1 cellular context compared by ENCODE assay signal in the genomic region with DNA sequence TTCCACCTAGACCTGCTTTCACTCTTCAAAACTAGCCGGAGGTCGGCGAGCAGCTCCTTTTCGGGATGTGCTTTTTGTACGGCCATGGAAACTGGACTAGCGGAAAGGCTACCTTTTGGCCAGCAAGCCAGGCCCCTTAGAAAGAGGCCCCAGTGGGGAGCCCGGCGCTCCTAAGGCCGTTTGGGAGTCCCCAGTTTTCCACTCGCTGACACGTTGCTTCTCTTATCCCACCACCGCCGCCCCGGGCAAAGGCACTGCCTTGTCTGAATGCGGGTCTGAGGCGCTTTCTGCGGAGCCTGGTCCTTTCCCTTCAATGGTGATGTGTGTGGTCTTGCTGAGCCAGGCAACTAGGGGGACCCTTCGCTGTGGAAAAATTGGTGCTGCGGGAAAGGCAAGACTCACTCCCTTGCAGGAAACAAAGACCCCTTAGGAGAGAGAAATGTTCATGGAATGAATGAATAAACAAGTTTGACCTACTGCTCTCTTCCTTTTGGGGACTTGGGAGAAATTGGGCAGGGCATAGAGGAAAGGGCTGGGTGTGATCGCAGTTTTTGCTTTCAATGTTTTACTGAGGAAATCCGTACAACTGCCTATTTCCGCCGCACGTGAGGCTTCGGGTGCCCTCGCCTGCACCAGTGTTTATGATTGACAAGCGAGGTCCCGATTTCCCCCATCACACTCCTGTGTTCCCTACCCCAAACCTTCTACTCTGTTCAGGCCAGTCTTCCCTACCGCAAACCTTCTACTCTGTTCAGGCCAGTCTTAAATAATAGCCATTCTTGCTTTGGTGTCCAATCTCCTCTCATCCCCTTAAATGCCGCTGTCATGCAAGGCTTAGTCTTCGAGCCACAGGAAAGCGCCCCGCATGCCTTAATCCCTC.
TF ChIP-seq lines count a peak whose summit lies in the region.

No MANE protein-coding gene starts in this region.

TF ChIP-seq in GM12878, 131 proteins besides CTCF, POLR2A, EP300 and RAD21 (continued from another document):
- TF ChIP-seq EED (IDR thresholded peaks at IDR 0.05; ENCODE audit: low read depth): peak; percentile 37; the same call in 1 of the 2 replicates
- peak; percentile 42 for TF ChIP-seq IKZF1 (conservative IDR thresholded peaks at IDR 0.05)
- TF ChIP-seq RUNX3 (IDR thresholded peaks at IDR 0.05; ENCODE audit: low read length): peak; percentile 9; the same call in 1 of the 2 replicates
- no peak for TF ChIP-seq NFYA (IDR thresholded peaks at IDR 0.05; ENCODE audit: borderline replicate concordance, low read depth, low read length)
- no peak for TF ChIP-seq STAT3 (IDR thresholded peaks at IDR 0.05; ENCODE audit: low read depth, low read length)
- no peak for TF ChIP-seq JUNB (IDR thresholded peaks at IDR 0.05)
- TF ChIP-seq, protein P1, sequence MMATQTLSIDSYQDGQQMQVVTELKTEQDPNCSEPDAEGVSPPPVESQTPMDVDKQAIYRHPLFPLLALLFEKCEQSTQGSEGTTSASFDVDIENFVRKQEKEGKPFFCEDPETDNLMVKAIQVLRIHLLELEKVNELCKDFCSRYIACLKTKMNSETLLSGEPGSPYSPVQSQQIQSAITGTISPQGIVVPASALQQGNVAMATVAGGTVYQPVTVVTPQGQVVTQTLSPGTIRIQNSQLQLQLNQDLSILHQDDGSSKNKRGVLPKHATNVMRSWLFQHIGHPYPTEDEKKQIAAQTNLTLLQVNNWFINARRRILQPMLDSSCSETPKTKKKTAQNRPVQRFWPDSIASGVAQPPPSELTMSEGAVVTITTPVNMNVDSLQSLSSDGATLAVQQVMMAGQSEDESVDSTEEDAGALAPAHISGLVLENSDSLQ (IDR thresholded peaks at IDR 0.05): peak; percentile 84
- TF ChIP-seq BHLHE40 (IDR thresholded peaks at IDR 0.05; ENCODE audit: borderline replicate concordance in 1 of 2, low read depth in 2 of 2, low read length in 1 of 2): peak; percentile 93 to 94
